Comparison of ENCODE assay signal across 1 cellular context in the genomic region with DNA sequence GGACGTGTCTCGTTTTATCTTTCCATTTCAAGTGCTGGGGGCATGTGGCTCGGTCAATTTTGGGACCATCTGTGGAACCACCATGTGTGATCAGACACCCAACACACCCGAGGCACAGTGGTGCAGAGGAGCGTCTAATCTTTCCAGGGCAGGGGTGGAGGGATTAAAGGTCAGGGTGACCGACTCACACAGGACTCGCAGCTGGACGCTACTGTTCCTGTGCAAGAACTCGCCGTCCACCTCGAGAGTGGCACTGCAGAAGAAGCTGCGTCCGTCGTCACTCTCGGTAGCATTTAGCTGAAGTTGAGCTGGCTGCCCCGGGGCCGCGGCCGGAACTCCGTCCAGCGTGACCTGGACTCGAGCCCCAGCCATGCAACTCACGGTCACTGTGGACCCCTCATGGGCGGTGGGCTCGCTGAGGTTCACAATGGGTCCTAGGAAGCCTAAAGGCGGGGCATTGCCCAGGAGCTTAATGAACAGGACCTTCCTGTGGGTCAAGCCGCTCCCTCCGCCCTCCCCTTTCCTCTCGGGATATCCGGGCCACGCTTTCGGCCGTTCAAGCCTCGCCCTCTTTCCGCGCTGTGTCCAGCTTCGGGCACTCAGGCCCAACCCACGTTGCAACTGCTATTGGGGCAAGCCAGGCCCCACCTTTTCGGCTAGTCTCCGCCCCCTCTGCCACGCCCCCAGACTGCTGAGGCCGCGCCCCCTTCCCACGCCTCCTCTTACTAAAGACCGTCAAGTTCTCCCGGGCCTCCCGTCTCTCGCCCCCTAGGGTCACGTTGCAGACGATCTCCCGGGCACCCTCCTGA.
TF ChIP-seq lines count a peak whose summit lies in the region.

No MANE protein-coding gene starts in this region.

TF ChIP-seq in K562, 482 proteins besides CTCF, POLR2A, EP300 and RAD21 (continues in another document):
- TF ChIP-seq XRCC5 (IDR thresholded peaks at IDR 0.05; ENCODE audit: low read depth, low read length) (no peak), U2AF1 (optimal IDR thresholded peaks at IDR 0.05; ENCODE audit: low read depth, low read length) (no peak), ZSCAN29 (IDR thresholded peaks at IDR 0.05) (0 out of 2 replicates have a peak, but pooled peaks have one; percentile 56), ADNP (tag; IDR thresholded peaks at IDR 0.05) (no peak), BRCA1 (IDR thresholded peaks at IDR 0.05) (no peak), BRCA1 (CRISPR knock-in tag; IDR thresholded peaks at IDR 0.05) (no peak), SUPT5H (IDR thresholded peaks at IDR 0.05) (peak; percentile 72), ZNF507 (tag; conservative IDR thresholded peaks at IDR 0.05) (no peak), SP2 (IDR thresholded peaks at IDR 0.05; ENCODE audit: extremely low read depth, low read depth, low read length, poor library complexity, severe bottlenecking) (no peak), ARHGAP35 (IDR thresholded peaks at IDR 0.05; ENCODE audit: partially characterized antibody) (no peak), ZNF778 (CRISPR knock-in tag; IDR thresholded peaks at IDR 0.05) (no peak), KLF16 (IDR thresholded peaks at IDR 0.05) (no peak), ZNF140 (CRISPR knock-in tag; IDR thresholded peaks at IDR 0.05) (no peak), ZNF699 (CRISPR knock-in tag; IDR thresholded peaks at IDR 0.05; ENCODE audit: insufficient replicate concordance) (no peak), BACH1 (tag; IDR thresholded peaks at IDR 0.05) (no peak), HMG20B (CRISPR knock-in tag; IDR thresholded peaks at IDR 0.05) (no peak), NRF1 (conservative IDR thresholded peaks at IDR 0.05 in 1 of 2, IDR thresholded peaks at IDR 0.05 in 1 of 2) (peak; percentile 69 to 77), FOXK1 (CRISPR knock-in tag; IDR thresholded peaks at IDR 0.05; ENCODE audit: borderline replicate concordance) (no peak), ZNF584 (CRISPR knock-in tag; IDR thresholded peaks at IDR 0.05; ENCODE audit: low read depth) (no peak), ZNF282 (CRISPR knock-in tag; IDR thresholded peaks at IDR 0.05) (no peak), NFRKB (IDR thresholded peaks at IDR 0.05; ENCODE audit: low read depth) (no peak), ZFP1 (CRISPR knock-in tag; IDR thresholded peaks at IDR 0.05) (no peak), SMARCA4 (IDR thresholded peaks at IDR 0.05) (peak; percentile 35; the same call in 1 of the 2 replicates), ZNF644 (tag; IDR thresholded peaks at IDR 0.05; ENCODE audit: low read depth) (no peak), ZFPM2 (CRISPR knock-in tag; IDR thresholded peaks at IDR 0.05) (no peak), CBX8 (IDR thresholded peaks at IDR 0.05; ENCODE audit: borderline replicate concordance, extremely low read depth, low read depth, low read length, poor library complexity, severe bottlenecking) (no peak), NR1H2 (CRISPR knock-in tag; IDR thresholded peaks at IDR 0.05) (no peak), CHD1 (IDR thresholded peaks at IDR 0.05; ENCODE audit: low read length) (peak; percentile 27), SETDB1 (IDR thresholded peaks at IDR 0.05; ENCODE audit: low read length) (no peak), HDAC8 (tag; IDR thresholded peaks at IDR 0.05) (no peak), TBL1XR1 (IDR thresholded peaks at IDR 0.05; ENCODE audit: low read length in 2 of 2) (no peak), CREM (IDR thresholded peaks at IDR 0.05; ENCODE audit: low read depth) (no peak; the same call in none of the 2 replicates), CC2D1A (IDR thresholded peaks at IDR 0.05) (no peak), SRSF1 (IDR thresholded peaks at IDR 0.05; ENCODE audit: low read depth, low read length) (no peak), PTTG1 (tag; IDR thresholded peaks at IDR 0.05; ENCODE audit: low read depth) (no peak), MAZ (CRISPR knock-in tag; conservative IDR thresholded peaks at IDR 0.05 in 1 of 2, IDR thresholded peaks at IDR 0.05 in 1 of 2) (peak; percentile 37 to 71; a peak in 3 of 4 replicates), NFIC (IDR thresholded peaks at IDR 0.05) (peak; percentile 64), XRCC4 (IDR thresholded peaks at IDR 0.05; ENCODE audit: extremely low read depth, insufficient read depth, insufficient read length) (no peak), PHF21A (IDR thresholded peaks at IDR 0.05; ENCODE audit: borderline replicate concordance, low read depth) (no peak)
- TF ChIP-seq, protein P1, sequence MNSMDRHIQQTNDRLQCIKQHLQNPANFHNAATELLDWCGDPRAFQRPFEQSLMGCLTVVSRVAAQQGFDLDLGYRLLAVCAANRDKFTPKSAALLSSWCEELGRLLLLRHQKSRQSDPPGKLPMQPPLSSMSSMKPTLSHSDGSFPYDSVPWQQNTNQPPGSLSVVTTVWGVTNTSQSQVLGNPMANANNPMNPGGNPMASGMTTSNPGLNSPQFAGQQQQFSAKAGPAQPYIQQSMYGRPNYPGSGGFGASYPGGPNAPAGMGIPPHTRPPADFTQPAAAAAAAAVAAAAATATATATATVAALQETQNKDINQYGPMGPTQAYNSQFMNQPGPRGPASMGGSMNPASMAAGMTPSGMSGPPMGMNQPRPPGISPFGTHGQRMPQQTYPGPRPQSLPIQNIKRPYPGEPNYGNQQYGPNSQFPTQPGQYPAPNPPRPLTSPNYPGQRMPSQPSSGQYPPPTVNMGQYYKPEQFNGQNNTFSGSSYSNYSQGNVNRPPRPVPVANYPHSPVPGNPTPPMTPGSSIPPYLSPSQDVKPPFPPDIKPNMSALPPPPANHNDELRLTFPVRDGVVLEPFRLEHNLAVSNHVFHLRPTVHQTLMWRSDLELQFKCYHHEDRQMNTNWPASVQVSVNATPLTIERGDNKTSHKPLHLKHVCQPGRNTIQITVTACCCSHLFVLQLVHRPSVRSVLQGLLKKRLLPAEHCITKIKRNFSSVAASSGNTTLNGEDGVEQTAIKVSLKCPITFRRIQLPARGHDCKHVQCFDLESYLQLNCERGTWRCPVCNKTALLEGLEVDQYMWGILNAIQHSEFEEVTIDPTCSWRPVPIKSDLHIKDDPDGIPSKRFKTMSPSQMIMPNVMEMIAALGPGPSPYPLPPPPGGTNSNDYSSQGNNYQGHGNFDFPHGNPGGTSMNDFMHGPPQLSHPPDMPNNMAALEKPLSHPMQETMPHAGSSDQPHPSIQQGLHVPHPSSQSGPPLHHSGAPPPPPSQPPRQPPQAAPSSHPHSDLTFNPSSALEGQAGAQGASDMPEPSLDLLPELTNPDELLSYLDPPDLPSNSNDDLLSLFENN (IDR thresholded peaks at IDR 0.05; ENCODE audit: low read depth in 2 of 2, low read length in 2 of 2): no peak; a peak in 1 of 4 replicates
- TF ChIP-seq, protein P2, sequence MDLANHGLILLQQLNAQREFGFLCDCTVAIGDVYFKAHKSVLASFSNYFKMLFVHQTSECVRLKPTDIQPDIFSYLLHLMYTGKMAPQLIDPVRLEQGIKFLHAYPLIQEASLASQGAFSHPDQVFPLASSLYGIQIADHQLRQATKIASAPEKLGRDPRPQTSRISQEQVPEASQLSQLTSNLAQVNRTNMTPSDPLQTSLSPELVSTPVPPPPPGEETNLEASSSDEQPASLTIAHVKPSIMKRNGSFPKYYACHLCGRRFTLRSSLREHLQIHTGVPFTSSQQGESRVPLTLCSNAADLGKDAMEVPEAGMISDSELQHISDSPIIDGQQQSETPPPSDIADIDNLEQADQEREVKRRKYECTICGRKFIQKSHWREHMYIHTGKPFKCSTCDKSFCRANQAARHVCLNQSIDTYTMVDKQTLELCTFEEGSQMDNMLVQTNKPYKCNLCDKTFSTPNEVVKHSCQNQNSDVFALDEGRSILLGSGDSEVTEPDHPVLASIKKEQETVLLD (IDR thresholded peaks at IDR 0.05): no peak
- TF ChIP-seq, protein P3, sequence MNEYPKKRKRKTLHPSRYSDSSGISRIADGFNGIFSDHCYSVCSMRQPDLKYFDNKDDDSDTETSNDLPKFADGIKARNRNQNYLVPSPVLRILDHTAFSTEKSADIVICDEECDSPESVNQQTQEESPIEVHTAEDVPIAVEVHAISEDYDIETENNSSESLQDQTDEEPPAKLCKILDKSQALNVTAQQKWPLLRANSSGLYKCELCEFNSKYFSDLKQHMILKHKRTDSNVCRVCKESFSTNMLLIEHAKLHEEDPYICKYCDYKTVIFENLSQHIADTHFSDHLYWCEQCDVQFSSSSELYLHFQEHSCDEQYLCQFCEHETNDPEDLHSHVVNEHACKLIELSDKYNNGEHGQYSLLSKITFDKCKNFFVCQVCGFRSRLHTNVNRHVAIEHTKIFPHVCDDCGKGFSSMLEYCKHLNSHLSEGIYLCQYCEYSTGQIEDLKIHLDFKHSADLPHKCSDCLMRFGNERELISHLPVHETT (CRISPR knock-in tag; conservative IDR thresholded peaks at IDR 0.05 in 1 of 2, IDR thresholded peaks at IDR 0.05 in 1 of 2): no peak
- TF ChIP-seq, protein P4, sequence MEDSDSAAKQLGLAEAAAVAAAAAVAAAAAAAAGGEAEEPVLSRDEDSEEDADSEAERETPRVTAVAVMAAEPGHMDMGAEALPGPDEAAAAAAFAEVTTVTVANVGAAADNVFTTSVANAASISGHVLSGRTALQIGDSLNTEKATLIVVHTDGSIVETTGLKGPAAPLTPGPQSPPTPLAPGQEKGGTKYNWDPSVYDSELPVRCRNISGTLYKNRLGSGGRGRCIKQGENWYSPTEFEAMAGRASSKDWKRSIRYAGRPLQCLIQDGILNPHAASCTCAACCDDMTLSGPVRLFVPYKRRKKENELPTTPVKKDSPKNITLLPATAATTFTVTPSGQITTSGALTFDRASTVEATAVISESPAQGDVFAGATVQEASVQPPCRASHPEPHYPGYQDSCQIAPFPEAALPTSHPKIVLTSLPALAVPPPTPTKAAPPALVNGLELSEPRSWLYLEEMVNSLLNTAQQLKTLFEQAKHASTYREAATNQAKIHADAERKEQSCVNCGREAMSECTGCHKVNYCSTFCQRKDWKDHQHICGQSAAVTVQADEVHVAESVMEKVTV (CRISPR knock-in tag; IDR thresholded peaks at IDR 0.05): 0 out of 2 replicates have a peak, but pooled peaks have one; percentile 10
- TF ChIP-seq, protein P5, sequence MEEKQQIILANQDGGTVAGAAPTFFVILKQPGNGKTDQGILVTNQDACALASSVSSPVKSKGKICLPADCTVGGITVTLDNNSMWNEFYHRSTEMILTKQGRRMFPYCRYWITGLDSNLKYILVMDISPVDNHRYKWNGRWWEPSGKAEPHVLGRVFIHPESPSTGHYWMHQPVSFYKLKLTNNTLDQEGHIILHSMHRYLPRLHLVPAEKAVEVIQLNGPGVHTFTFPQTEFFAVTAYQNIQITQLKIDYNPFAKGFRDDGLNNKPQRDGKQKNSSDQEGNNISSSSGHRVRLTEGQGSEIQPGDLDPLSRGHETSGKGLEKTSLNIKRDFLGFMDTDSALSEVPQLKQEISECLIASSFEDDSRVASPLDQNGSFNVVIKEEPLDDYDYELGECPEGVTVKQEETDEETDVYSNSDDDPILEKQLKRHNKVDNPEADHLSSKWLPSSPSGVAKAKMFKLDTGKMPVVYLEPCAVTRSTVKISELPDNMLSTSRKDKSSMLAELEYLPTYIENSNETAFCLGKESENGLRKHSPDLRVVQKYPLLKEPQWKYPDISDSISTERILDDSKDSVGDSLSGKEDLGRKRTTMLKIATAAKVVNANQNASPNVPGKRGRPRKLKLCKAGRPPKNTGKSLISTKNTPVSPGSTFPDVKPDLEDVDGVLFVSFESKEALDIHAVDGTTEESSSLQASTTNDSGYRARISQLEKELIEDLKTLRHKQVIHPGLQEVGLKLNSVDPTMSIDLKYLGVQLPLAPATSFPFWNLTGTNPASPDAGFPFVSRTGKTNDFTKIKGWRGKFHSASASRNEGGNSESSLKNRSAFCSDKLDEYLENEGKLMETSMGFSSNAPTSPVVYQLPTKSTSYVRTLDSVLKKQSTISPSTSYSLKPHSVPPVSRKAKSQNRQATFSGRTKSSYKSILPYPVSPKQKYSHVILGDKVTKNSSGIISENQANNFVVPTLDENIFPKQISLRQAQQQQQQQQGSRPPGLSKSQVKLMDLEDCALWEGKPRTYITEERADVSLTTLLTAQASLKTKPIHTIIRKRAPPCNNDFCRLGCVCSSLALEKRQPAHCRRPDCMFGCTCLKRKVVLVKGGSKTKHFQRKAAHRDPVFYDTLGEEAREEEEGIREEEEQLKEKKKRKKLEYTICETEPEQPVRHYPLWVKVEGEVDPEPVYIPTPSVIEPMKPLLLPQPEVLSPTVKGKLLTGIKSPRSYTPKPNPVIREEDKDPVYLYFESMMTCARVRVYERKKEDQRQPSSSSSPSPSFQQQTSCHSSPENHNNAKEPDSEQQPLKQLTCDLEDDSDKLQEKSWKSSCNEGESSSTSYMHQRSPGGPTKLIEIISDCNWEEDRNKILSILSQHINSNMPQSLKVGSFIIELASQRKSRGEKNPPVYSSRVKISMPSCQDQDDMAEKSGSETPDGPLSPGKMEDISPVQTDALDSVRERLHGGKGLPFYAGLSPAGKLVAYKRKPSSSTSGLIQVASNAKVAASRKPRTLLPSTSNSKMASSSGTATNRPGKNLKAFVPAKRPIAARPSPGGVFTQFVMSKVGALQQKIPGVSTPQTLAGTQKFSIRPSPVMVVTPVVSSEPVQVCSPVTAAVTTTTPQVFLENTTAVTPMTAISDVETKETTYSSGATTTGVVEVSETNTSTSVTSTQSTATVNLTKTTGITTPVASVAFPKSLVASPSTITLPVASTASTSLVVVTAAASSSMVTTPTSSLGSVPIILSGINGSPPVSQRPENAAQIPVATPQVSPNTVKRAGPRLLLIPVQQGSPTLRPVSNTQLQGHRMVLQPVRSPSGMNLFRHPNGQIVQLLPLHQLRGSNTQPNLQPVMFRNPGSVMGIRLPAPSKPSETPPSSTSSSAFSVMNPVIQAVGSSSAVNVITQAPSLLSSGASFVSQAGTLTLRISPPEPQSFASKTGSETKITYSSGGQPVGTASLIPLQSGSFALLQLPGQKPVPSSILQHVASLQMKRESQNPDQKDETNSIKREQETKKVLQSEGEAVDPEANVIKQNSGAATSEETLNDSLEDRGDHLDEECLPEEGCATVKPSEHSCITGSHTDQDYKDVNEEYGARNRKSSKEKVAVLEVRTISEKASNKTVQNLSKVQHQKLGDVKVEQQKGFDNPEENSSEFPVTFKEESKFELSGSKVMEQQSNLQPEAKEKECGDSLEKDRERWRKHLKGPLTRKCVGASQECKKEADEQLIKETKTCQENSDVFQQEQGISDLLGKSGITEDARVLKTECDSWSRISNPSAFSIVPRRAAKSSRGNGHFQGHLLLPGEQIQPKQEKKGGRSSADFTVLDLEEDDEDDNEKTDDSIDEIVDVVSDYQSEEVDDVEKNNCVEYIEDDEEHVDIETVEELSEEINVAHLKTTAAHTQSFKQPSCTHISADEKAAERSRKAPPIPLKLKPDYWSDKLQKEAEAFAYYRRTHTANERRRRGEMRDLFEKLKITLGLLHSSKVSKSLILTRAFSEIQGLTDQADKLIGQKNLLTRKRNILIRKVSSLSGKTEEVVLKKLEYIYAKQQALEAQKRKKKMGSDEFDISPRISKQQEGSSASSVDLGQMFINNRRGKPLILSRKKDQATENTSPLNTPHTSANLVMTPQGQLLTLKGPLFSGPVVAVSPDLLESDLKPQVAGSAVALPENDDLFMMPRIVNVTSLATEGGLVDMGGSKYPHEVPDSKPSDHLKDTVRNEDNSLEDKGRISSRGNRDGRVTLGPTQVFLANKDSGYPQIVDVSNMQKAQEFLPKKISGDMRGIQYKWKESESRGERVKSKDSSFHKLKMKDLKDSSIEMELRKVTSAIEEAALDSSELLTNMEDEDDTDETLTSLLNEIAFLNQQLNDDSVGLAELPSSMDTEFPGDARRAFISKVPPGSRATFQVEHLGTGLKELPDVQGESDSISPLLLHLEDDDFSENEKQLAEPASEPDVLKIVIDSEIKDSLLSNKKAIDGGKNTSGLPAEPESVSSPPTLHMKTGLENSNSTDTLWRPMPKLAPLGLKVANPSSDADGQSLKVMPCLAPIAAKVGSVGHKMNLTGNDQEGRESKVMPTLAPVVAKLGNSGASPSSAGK (IDR thresholded peaks at IDR 0.05): peak; percentile 58
